8 cellular contexts compared by ENCODE assay signal in the genomic region with DNA sequence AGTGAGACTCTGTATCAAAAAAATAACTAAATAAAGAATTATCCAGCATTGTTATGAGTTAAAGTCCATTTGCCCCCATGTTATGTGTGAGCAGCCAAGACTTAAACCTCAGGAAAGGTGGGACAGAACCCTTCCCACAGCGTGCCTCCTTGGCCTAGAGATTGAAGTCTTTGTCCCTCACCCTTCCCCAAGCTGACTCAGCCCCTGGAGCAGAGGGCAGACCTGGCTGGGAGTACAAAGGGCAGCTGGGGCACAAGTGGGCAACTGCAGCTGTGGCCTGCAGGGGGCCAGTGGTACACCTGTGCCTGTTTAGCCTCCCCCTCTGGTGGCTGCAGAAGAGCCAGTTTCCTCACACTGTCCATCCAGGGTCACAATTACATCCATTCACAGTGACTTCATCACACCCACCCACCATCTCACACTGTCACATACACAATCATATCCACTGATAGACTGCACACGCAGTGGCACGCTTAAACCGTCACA. TPM values are rescaled to one million over a fixed set of nuclear protein-coding genes. Genes with fewer than 3 reads are reported as not detected.
DNase-seq lines count a peak whose midpoint lies in the region; ATAC-seq and TF ChIP-seq lines count a peak whose summit lies in the region.

No MANE protein-coding gene starts in this region.

- peak overlapping the region; percentile 96 for H3K27ac ChIP-seq in muscle layer of duodenum (ENCODE audit: low read length)

- H3K4me1 ChIP-seq in muscle layer of duodenum (ENCODE audit: control insufficient read depth in 1 of 2, insufficient read depth in 2 of 2, low read length in 2 of 2), result peaks cover 6 to 19% of the 10 kb centered on the region in 2 donors

- peaks cover 7% of the 10 kb centered on the region for H3K4me1 Mint-ChIP-seq in endothelial cell (ENCODE audit: unreplicated experiment)

- H3K9me3 Mint-ChIP-seq in endothelial cell (ENCODE audit: unreplicated experiment), result no peaks in the 10 kb centered on the region

- H3K9me3 ChIP-seq in muscle layer of duodenum (ENCODE audit: control insufficient read depth in 1 of 2, low read length in 2 of 2), result no peaks in the 10 kb centered on the region

- peaks cover 0 to 5% of the 10 kb centered on the region in 2 donors for H3K36me3 ChIP-seq in muscle layer of duodenum (ENCODE audit: control insufficient read depth in 1 of 2, insufficient read depth in 2 of 2, low read length in 2 of 2)

- peak overlapping the region; percentile 71 to 83 for H3K4me3 ChIP-seq in muscle layer of duodenum (ENCODE audit: low read depth in 1 of 2, low read length in 2 of 2)

- DNase-seq in NCI-H2227 (lab: John Stamatoyannopoulos, UW; ENCODE audit: unreplicated experiment) (peak; percentile 16), NCI-H2227 treated with DMSO at 0.1 percent for 48 hours (lab: John Stamatoyannopoulos, UW) (no peak), HT-29 (ENCODE audit: low spot score) (peak; percentile 86), SW480 (ENCODE audit: low spot score) (peak; percentile 94), endothelial cell (ENCODE audit: low spot score) (peak; percentile 54), SK-N-DZ (ENCODE audit: low spot score) (no peak)

- ATAC-seq in GM21447 (IDR thresholded peaks at IDR 0.05; ENCODE audit: unreplicated experiment), result peak; percentile 57

- no peaks in the 10 kb centered on the region for H3K36me3 Mint-ChIP-seq in endothelial cell (ENCODE audit: low read depth, unreplicated experiment)

- peak; percentile 68 for TF ChIP-seq CTCF in endothelial cell (IDR thresholded peaks at IDR 0.05; ENCODE audit: unreplicated experiment)

- peak overlapping the region; percentile 90 for H3K4me3 Mint-ChIP-seq in endothelial cell (ENCODE audit: unreplicated experiment)

- no peaks in the 10 kb centered on the region for H3K27me3 ChIP-seq in muscle layer of duodenum (ENCODE audit: low read depth, low read length)

- peaks cover 4% of the 10 kb centered on the region for H3K27me3 Mint-ChIP-seq in endothelial cell (ENCODE audit: unreplicated experiment)

- H3K27ac Mint-ChIP-seq in endothelial cell (ENCODE audit: unreplicated experiment), result peak overlapping the region; percentile 15

RNA-seq across cellular contexts. Expression of a gene that starts 0.9 kb away (rescaled TPM):
- 143 and 164 TPM in 2 replicates for total RNA-seq in HT-29 (2014; rRNA removed; shearing (Covaris generic))
- 19.8 TPM for total RNA-seq in endothelial cell (ENCODE audit: unreplicated experiment)
- polyA plus RNA-seq in SK-N-DZ (2014; cell fraction: cytosol; rRNA removed), result 56.2 and 56.3 TPM in 2 replicates
- polyA plus RNA-seq in SK-N-DZ (2014; cell fraction: nucleus; rRNA removed), result 89.8 and 114 TPM in 2 replicates

RNA-seq across cellular contexts. Expression of a gene that starts 7.5 kb away (rescaled TPM):
- 11.7 and 16.0 TPM in 2 replicates for total RNA-seq in HT-29 (2014; rRNA removed; shearing (Covaris generic))
- total RNA-seq in endothelial cell (ENCODE audit: unreplicated experiment), result 5.4 TPM
- 26.8 and 32.0 TPM in 2 replicates for polyA plus RNA-seq in SK-N-DZ (2014; cell fraction: cytosol; rRNA removed)
- polyA plus RNA-seq in SK-N-DZ (2014; cell fraction: nucleus; rRNA removed), result 19.5 and 24.0 TPM in 2 replicates

RNA-seq across cellular contexts. Expression of a gene that starts 8.5 kb away (rescaled TPM):
- total RNA-seq in HT-29 (2014; rRNA removed; shearing (Covaris generic)), result 33.5 and 41.3 TPM in 2 replicates
- total RNA-seq in endothelial cell (ENCODE audit: unreplicated experiment), result 7.1 TPM
- 28.5 and 32.5 TPM in 2 replicates for polyA plus RNA-seq in SK-N-DZ (2014; cell fraction: cytosol; rRNA removed)
- polyA plus RNA-seq in SK-N-DZ (2014; cell fraction: nucleus; rRNA removed), result 38.4 and 42.4 TPM in 2 replicates

RNA-seq across cellular contexts. Expression of a gene that starts 13.3 kb away (rescaled TPM):
- 609 and 691 TPM in 2 replicates for total RNA-seq in HT-29 (2014; rRNA removed; shearing (Covaris generic))
- total RNA-seq in endothelial cell (ENCODE audit: unreplicated experiment), result 925 TPM
- 1,243 and 1,338 TPM in 2 replicates for polyA plus RNA-seq in SK-N-DZ (2014; cell fraction: cytosol; rRNA removed)
- 862 and 1,031 TPM in 2 replicates for polyA plus RNA-seq in SK-N-DZ (2014; cell fraction: nucleus; rRNA removed)

RNA-seq across cellular contexts. Expression of a gene that starts 15.1 kb away (rescaled TPM):
- 17.8 and 19.3 TPM in 2 replicates for total RNA-seq in HT-29 (2014; rRNA removed; shearing (Covaris generic))
- total RNA-seq in endothelial cell (ENCODE audit: unreplicated experiment), result 60.6 TPM
- polyA plus RNA-seq in SK-N-DZ (2014; cell fraction: cytosol; rRNA removed), result 302 and 358 TPM in 2 replicates
- 571 and 659 TPM in 2 replicates for polyA plus RNA-seq in SK-N-DZ (2014; cell fraction: nucleus; rRNA removed)

Comparison
In these comparisons a context has a peak if more than half of its experiments do, and no peak if none do; other contexts are left out.
1. DNase-seq: peak in NCI-H2227 (single experiment), HT-29 (single experiment), SW480 (single experiment) and endothelial cell (single experiment); none in NCI-H2227 treated with DMSO at 0.1 percent for 48 hours (single experiment) and SK-N-DZ (single experiment).